ENCODE assay signal across 29 cellular contexts in the genomic region with DNA sequence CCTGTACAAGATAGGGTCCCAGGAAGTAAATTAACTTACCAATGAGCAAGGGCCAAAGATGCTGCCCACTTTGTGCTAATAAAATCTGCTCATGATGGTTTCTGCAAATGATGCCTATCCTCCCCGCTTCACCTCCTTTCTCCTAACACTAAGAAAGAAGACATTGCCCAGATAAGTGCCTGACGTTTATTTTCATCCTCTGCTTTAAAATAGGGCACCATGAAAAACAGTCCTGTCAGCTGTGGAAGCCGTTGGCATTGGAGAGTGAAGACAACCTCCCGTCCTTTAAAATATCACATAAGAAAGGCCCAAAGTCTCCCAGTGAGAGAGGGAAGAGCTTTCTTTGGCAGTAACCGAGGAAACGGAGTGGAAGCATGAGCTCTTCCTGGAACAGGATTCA. TPM values are rescaled to one million over a fixed set of nuclear protein-coding genes. Genes with fewer than 3 reads are reported as not detected.
"Had no signal": no experiment of that assay in that cellular context is flagged by ENCODE, and none has a peak within 500 bp of the region (broad histone marks: within the 10 kb centered on the region; RNA-seq: fewer than 3 reads in every experiment).

No MANE protein-coding gene starts in this region.

- H3K4me3 Mint-ChIP-seq: dendritic cell treated with granulocyte-macrophage colony-stimulating factor and Interleukin-4, amounts not matched to agents 40 ng/mL and 50 ng/mL, for 4 days; effector memory CD8-positive, alpha-beta T cell; endodermal cell; mesothelial cell of epicardium had no signal

- H3K4me1 ChIP-seq: colonic mucosa, esophagus squamous epithelium, gastrocnemius medialis, heart right ventricle, left lung, lower lobe of right lung had no signal

- ATAC-seq: effector memory CD8-positive, alpha-beta T cell; esophagus mucosa; gastrocnemius medialis; heart right ventricle; left cardiac atrium; left lung; left ventricle myocardium superior; lower lobe of right lung; mucosa of descending colon had no signal

- H3K36me3 ChIP-seq: colonic mucosa, esophagus squamous epithelium, gastrocnemius medialis, heart right ventricle, left lung, lower lobe of right lung had no signal

- DNase-seq: colonic mucosa; cortex of kidney; effector CD8-positive, alpha-beta T cell; effector memory CD8-positive, alpha-beta T cell; endodermal cell; erythroblast; esophagus squamous epithelium; foreskin fibroblast; foreskin melanocyte; gastrocnemius medialis; glutamatergic neuron; head of caudate nucleus; heart right ventricle; hippocampal formation; left cardiac atrium; left lung; left ventricle myocardium superior; lower lobe of right lung; mesenchymal stem cell; mucosa of descending colon had no signal

- H3K27ac ChIP-seq: colonic mucosa, epithelial cell of prostate, esophagus squamous epithelium, gastrocnemius medialis, heart right ventricle, left lung, lower lobe of right lung had no signal

- H3K36me3 Mint-ChIP-seq: mesothelial cell of epicardium had no signal

- H3K27ac Mint-ChIP-seq: dendritic cell treated with granulocyte-macrophage colony-stimulating factor and Interleukin-4, amounts not matched to agents 40 ng/mL and 50 ng/mL, for 4 days; effector memory CD8-positive, alpha-beta T cell; endodermal cell; mesothelial cell of epicardium had no signal

- H3K9me3 ChIP-seq: colonic mucosa, esophagus squamous epithelium, gastrocnemius medialis, heart right ventricle, left lung, lower lobe of right lung, mucosa of descending colon had no signal

- H3K4me3 ChIP-seq: colonic mucosa, esophagus squamous epithelium, gastrocnemius medialis, heart right ventricle, left lung, lower lobe of right lung, mucosa of descending colon had no signal

- FAIRE-seq: endometrium, islet of Langerhans, keratinocyte had no signal

- H3K9me3 Mint-ChIP-seq: dendritic cell treated with granulocyte-macrophage colony-stimulating factor and Interleukin-4, amounts not matched to agents 40 ng/mL and 50 ng/mL, for 4 days; effector memory CD8-positive, alpha-beta T cell had no signal

- H3K27me3 Mint-ChIP-seq: dendritic cell treated with granulocyte-macrophage colony-stimulating factor and Interleukin-4, amounts not matched to agents 40 ng/mL and 50 ng/mL, for 4 days had no signal

- H3K27me3 ChIP-seq: colonic mucosa, esophagus squamous epithelium, gastrocnemius medialis, heart right ventricle, left lung had no signal

RNA-seq across cellular contexts. Expression of a gene that starts 1.7 kb away (rescaled TPM):
- total RNA-seq: colonic mucosa, endodermal cell, esophagus mucosa, gastrocnemius medialis, glomerular endothelial cell, kidney epithelial cell, left ventricle myocardium superior, mesothelial cell of epicardium had no signal
- polyA plus RNA-seq: keratinocyte had no signal
